1 cellular context compared by ENCODE assay signal in genomic region chr1:66176012-66176715, GRCh38.
TF ChIP-seq lines count a peak whose summit lies in the region.

No MANE protein-coding gene starts in this region.

TF ChIP-seq in HepG2, 621 proteins besides CTCF, POLR2A, EP300 and RAD21 (continued from another document):
- TF ChIP-seq ARID5B (CRISPR knock-in tag; IDR thresholded peaks at IDR 0.05) (no peak), NFIC (IDR thresholded peaks at IDR 0.05; ENCODE audit: low read length) (no peak), RFXAP (CRISPR knock-in tag; IDR thresholded peaks at IDR 0.05; ENCODE audit: borderline replicate concordance) (no peak), YEATS4 (CRISPR knock-in tag; IDR thresholded peaks at IDR 0.05; ENCODE audit: borderline replicate concordance) (no peak), ZNF24 (IDR thresholded peaks at IDR 0.05) (no peak), TBX2 (CRISPR knock-in tag; IDR thresholded peaks at IDR 0.05; ENCODE audit: borderline replicate concordance) (no peak), AHR (CRISPR knock-in tag; IDR thresholded peaks at IDR 0.05) (no peak), NPAS2 (CRISPR knock-in tag; IDR thresholded peaks at IDR 0.05; ENCODE audit: borderline replicate concordance) (no peak), ZSCAN21 (CRISPR knock-in tag; IDR thresholded peaks at IDR 0.05; ENCODE audit: borderline replicate concordance) (no peak), HNF1B (CRISPR knock-in tag; IDR thresholded peaks at IDR 0.05) (no peak), ZNF121 (CRISPR knock-in tag; IDR thresholded peaks at IDR 0.05) (no peak), ZNF543 (CRISPR knock-in tag; IDR thresholded peaks at IDR 0.05) (no peak)
